Comparison of ENCODE assay signal across 8 cellular contexts in genomic region chr3:126212629-126213375, GRCh38. TPM values are rescaled to one million over a fixed set of nuclear protein-coding genes. Genes with fewer than 3 reads are reported as not detected.
A peak's percentile ranks its signal among the peaks of the same experiment; 100 is the strongest.
DNase-seq lines count a peak whose midpoint lies in the region; ATAC-seq and TF ChIP-seq lines count a peak whose summit lies in the region.

No MANE protein-coding gene starts in this region.

- peak; percentile 39 for TF ChIP-seq CTCF in astrocyte of the cerebellum (IDR thresholded peaks at IDR 0.05; ENCODE audit: low read depth, low read length, missing control alignments)
- peak; percentile 52 for TF ChIP-seq CTCF in retinal pigment epithelial cell (conservative IDR thresholded peaks at IDR 0.05; ENCODE audit: low read depth, low read length)

- peak overlapping the region; percentile 35 for H3K4me3 ChIP-seq in astrocyte of the cerebellum (ENCODE audit: low read depth, low read length)
- peak overlapping the region; percentile 43; the same call in 1 of the 2 replicates for H3K4me3 ChIP-seq in iPS DF 6.9 (ENCODE audit: low read length)
- H3K4me3 ChIP-seq in retinal pigment epithelial cell (ENCODE audit: low read length), result peak overlapping the region; percentile 46

- peaks cover 6% of the 10 kb centered on the region; the same call in 1 of the 2 replicates for H3K4me1 ChIP-seq in iPS DF 6.9 (ENCODE audit: control insufficient read depth, insufficient read depth, low read length)

- in situ Hi-C loops in astrocyte of the cerebellum (cut with HindIII; ENCODE audit: low sequenced_read_pairs), result no loop called here

- H3K36me3 ChIP-seq in iPS DF 6.9 (ENCODE audit: control insufficient read depth, insufficient read depth, low read length), result no peaks in the 10 kb centered on the region

- DNase-seq in DMS 273 (lab: John Stamatoyannopoulos, UW; ENCODE audit: unreplicated experiment) (peak; percentile 88), LHCN-M2 (ENCODE audit: low read depth) (peak; percentile 20), astrocyte of the cerebellum (ENCODE audit: low read depth) (peak; percentile 11), iPS DF 6.9 (ENCODE audit: low read depth, low spot score) (peak; percentile 48), retinal pigment epithelial cell (ENCODE audit: low read depth) (no peak), NCI-H1048 (lab: John Stamatoyannopoulos, UW) (no peak)

- no peaks in the 10 kb centered on the region for H3K9me3 ChIP-seq in iPS DF 6.9 (ENCODE audit: control insufficient read depth, insufficient read depth, low read length)

- H3K27me3 ChIP-seq in iPS DF 6.9 (ENCODE audit: control insufficient read depth, insufficient read depth, low read length), result peaks cover 2% of the 10 kb centered on the region; the same call in 1 of the 2 replicates

- ATAC-seq in HG03175 (IDR thresholded peaks at IDR 0.05; ENCODE audit: unreplicated experiment) (no peak), HG02623 (IDR thresholded peaks at IDR 0.05; ENCODE audit: unreplicated experiment) (no peak)

- WGBS in iPS DF 6.9 (ENCODE audit: insufficient coverage, insufficient read length), result no CpG with 5 or more reads among the region's 56 CpGs

- H3K27ac ChIP-seq in iPS DF 6.9 (ENCODE audit: low read length), result no peak overlapping the region

RNA-seq across cellular contexts. Expression of gene ALDH1L1, which starts 32.4 kb away (rescaled TPM):
- 0.11 TPM in 1 of 2 replicates, not detected in the other for total RNA-seq in LHCN-M2 (2014; rRNA removed)
- polyA plus RNA-seq in LHCN-M2 (2012), result 1.4 TPM

Comparison
In these comparisons a context has a peak if more than half of its experiments do, and no peak if none do; other contexts are left out.
1. DNase-seq: peak in DMS 273 (single experiment), LHCN-M2 (single experiment), astrocyte of the cerebellum (single experiment) and iPS DF 6.9 (single experiment); none in retinal pigment epithelial cell (single experiment) and NCI-H1048 (single experiment).
2. Peak in every context shown above with its lines, with median percentiles within 50 percentile points of each other: H3K4me3 ChIP-seq.